ENCODE assay signal across 15 cellular contexts in the genomic region with DNA sequence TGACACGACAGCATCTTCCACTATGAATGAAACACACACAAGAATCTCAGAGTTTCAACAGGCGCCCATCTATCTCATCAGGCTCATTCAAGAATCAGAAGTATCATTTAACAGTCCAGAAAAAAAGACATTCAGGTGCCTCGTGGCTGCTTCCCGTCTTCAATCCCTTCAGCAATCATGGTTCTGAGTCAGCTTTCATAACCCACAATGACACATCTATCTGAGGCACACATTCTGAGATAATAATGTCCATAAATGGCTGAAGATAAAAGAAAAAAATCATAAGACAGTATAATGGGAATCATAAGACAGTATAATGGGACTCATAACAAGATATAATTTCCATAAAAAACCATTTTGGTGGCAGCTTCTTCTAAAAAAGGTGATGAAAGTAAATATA. TPM values are rescaled to one million over a fixed set of nuclear protein-coding genes. Genes with fewer than 3 reads are reported as not detected.
DNase-seq lines count a peak whose midpoint lies in the region; ATAC-seq, FAIRE-seq and TF ChIP-seq lines count a peak whose summit lies in the region.
"Had no signal": no experiment of that assay in that cellular context is flagged by ENCODE, and none has a peak within 500 bp of the region (broad histone marks: within the 10 kb centered on the region; RNA-seq: fewer than 3 reads in every experiment).

No MANE protein-coding gene starts in this region.

- no peak overlapping the region for H3K27ac ChIP-seq in K562 (ENCODE audit: extremely low read depth, low read depth, low read length)

- H3K27me3 ChIP-seq in K562 (ENCODE audit: control insufficient read depth in 2 of 2, insufficient read depth in 2 of 2, low read length in 2 of 2), result no peaks in the 10 kb centered on the region

- peaks cover 4 to 11% of the 10 kb centered on the region in 2 experiments; a peak in 3 of 5 replicates for H3K4me1 ChIP-seq in K562 (replicated peaks in 1 of 2; ENCODE audit: control insufficient read depth in 2 of 2, insufficient read depth in 2 of 2, low read length in 2 of 2)

- H3K4me3 Mint-ChIP-seq in natural killer cell, result no peak overlapping the region
- H3K4me3 Mint-ChIP-seq: naive B cell had no signal

- in situ Hi-C loops in K562 (cut with MboI), result no loop called here

- H4K20me1 ChIP-seq in K562 (replicated peaks; ENCODE audit: control insufficient read depth, insufficient read depth, low read length), result peaks cover 21% of the 10 kb centered on the region

- TF ChIP-seq RAD21 in K562 (CRISPR knock-in tag; conservative IDR thresholded peaks at IDR 0.05 in 1 of 2, IDR thresholded peaks at IDR 0.05 in 1 of 2), result 0 out of 4 replicates have a peak, but pooled peaks of 1 of the 2 experiments have one; percentile 7

- POLR2A ChIA-PET in K562 (lab: Yijun Ruan, JAX), result interaction anchor here (0.6 to 1.0 kb wide), 4 partner anchors 33 to 902 kb away, joined by 3 read pairs; no protein-coding TSS in a partner anchor

- H2AFZ ChIP-seq in K562 (ENCODE audit: low read depth, low read length), result no peak overlapping the region

- TF ChIP-seq CTCF in K562 (IDR thresholded peaks at IDR 0.05 in 2 of 3, conservative IDR thresholded peaks at IDR 0.05 in 1 of 3; ENCODE audit: insufficient read depth in 2 of 3, low read depth in 1 of 3, low read length in 3 of 3) (no peak), natural killer cell (IDR thresholded peaks at IDR 0.05) (no peak)

- H3K79me2 ChIP-seq in K562 (ENCODE audit: control insufficient read depth, insufficient read depth, low read length), result peaks cover 43% of the 10 kb centered on the region

- DNase-seq in activated CD4-positive, alpha-beta T cell treated with anti-CD3 and anti-CD28 coated beads for 48 hours, result peak; percentile 24
- DNase-seq in activated CD4-positive, alpha-beta T cell treated with anti-CD3 and anti-CD28 coated beads for 4 hours, result no peak
- DNase-seq in LHCN-M2 (ENCODE audit: low read depth), result peak; percentile 89
- DNase-seq in K562 (ENCODE audit: extremely low read depth in 1 of 4, low spot score in 3 of 4), result peak; percentile 15 to 44 (median 24)
- no peak for DNase-seq in natural killer cell
- DNase-seq: activated naive CD4-positive, alpha-beta T cell; effector memory CD4-positive, alpha-beta T cell; GDM1; naive B cell; NCI-H1417; NK-92 treated with Interleukin-12 subunit alpha and Interleukin-12 subunit beta, amount 100 ng/mL, for 24 hours had no signal

- H3K4me3 ChIP-seq in K562, result no peak overlapping the region

- no peaks in the 10 kb centered on the region for H3K9me3 ChIP-seq in K562 (replicated peaks; ENCODE audit: control insufficient read depth, insufficient read depth, low read depth, low read length)

- H3K9ac ChIP-seq in K562 (ENCODE audit: insufficient read depth in 1 of 2, low read depth in 2 of 2, low read length in 2 of 2), result no peak overlapping the region

- H3K36me3 ChIP-seq in K562 (ENCODE audit: control insufficient read depth, insufficient read depth, low read length), result no peaks in the 10 kb centered on the region

- BruUV-seq in K562 (replicated peaks; lab: Mats Ljungman, UMichigan), result no TSS peak

- H3K9me3 Mint-ChIP-seq in natural killer cell, result no peaks in the 10 kb centered on the region

- CTCF ChIA-PET in K562 (lab: Yijun Ruan, JAX; ENCODE audit: low intra/inter-chr PET ratio), result no interaction called here

- peak overlapping the region; percentile 39 to 71 for H3K27ac Mint-ChIP-seq in natural killer cell

- 28% methylated on average over 4 of the region's 4 CpGs for WGBS in K562 (ENCODE audit: insufficient coverage, low coverage, missing lambda C conversion rate)

- H3K9me1 ChIP-seq in K562 (ENCODE audit: control insufficient read depth, insufficient read depth, low read length), result peaks cover 3% of the 10 kb centered on the region

- intact Hi-C loops in K562 (cut with micrococcal nuclease), result no loop called here
- intact Hi-C loops in natural killer cell (cut with micrococcal nuclease), result no loop called here

- peak; percentile 28 for TF ChIP-seq EP300 in K562 (IDR thresholded peaks at IDR 0.05; ENCODE audit: low read length)

- H3K4me1 Mint-ChIP-seq in natural killer cell, result peaks cover 66 to 81% of the 10 kb centered on the region in 2 donors
- H3K4me1 Mint-ChIP-seq: naive B cell had no signal

- H3K36me3 Mint-ChIP-seq in natural killer cell, result no peaks in the 10 kb centered on the region
- H3K36me3 Mint-ChIP-seq: naive B cell had no signal

- peak; percentile 47; the same call in 2 of the 3 replicates for ATAC-seq in K562
- no peak for ATAC-seq in natural killer cell
- ATAC-seq in GM21619 (IDR thresholded peaks at IDR 0.05; ENCODE audit: unreplicated experiment), result no peak
- no peak for ATAC-seq in GM21423 (IDR thresholded peaks at IDR 0.05; ENCODE audit: unreplicated experiment)
- ATAC-seq in GM21515 (IDR thresholded peaks at IDR 0.05; ENCODE audit: unreplicated experiment), result no peak

- FAIRE-seq in K562 (lab: Jason Lieb, UNC), result peak; percentile 46
- FAIRE-seq: A204.1 had no signal

- H3K27me3 Mint-ChIP-seq in natural killer cell (ENCODE audit: low read depth in 2 of 2), result no peaks in the 10 kb centered on the region
- H3K27me3 Mint-ChIP-seq: naive B cell had no signal

- TF ChIP-seq POLR2A in K562 (conservative IDR thresholded peaks at IDR 0.05), result no peak

- H3K4me2 ChIP-seq in K562 (ENCODE audit: insufficient read depth, low read length), result no peak overlapping the region

TF ChIP-seq in K562, 482 proteins besides CTCF, POLR2A, EP300 and RAD21 (continues in another document):
- TF ChIP-seq ZEB2 (IDR thresholded peaks at IDR 0.05), result no peak
- TF ChIP-seq ARHGAP35 (IDR thresholded peaks at IDR 0.05; ENCODE audit: partially characterized antibody), result no peak
- peak; percentile 65 for TF ChIP-seq MYC (IDR thresholded peaks at IDR 0.05; ENCODE audit: low read depth, low read length)
- TF ChIP-seq MYC (CRISPR knock-in tag; IDR thresholded peaks at IDR 0.05; ENCODE audit: borderline replicate concordance, low read depth), result no peak
- no peak for TF ChIP-seq TGIF2 (CRISPR knock-in tag; IDR thresholded peaks at IDR 0.05)
- TF ChIP-seq, protein P1, sequence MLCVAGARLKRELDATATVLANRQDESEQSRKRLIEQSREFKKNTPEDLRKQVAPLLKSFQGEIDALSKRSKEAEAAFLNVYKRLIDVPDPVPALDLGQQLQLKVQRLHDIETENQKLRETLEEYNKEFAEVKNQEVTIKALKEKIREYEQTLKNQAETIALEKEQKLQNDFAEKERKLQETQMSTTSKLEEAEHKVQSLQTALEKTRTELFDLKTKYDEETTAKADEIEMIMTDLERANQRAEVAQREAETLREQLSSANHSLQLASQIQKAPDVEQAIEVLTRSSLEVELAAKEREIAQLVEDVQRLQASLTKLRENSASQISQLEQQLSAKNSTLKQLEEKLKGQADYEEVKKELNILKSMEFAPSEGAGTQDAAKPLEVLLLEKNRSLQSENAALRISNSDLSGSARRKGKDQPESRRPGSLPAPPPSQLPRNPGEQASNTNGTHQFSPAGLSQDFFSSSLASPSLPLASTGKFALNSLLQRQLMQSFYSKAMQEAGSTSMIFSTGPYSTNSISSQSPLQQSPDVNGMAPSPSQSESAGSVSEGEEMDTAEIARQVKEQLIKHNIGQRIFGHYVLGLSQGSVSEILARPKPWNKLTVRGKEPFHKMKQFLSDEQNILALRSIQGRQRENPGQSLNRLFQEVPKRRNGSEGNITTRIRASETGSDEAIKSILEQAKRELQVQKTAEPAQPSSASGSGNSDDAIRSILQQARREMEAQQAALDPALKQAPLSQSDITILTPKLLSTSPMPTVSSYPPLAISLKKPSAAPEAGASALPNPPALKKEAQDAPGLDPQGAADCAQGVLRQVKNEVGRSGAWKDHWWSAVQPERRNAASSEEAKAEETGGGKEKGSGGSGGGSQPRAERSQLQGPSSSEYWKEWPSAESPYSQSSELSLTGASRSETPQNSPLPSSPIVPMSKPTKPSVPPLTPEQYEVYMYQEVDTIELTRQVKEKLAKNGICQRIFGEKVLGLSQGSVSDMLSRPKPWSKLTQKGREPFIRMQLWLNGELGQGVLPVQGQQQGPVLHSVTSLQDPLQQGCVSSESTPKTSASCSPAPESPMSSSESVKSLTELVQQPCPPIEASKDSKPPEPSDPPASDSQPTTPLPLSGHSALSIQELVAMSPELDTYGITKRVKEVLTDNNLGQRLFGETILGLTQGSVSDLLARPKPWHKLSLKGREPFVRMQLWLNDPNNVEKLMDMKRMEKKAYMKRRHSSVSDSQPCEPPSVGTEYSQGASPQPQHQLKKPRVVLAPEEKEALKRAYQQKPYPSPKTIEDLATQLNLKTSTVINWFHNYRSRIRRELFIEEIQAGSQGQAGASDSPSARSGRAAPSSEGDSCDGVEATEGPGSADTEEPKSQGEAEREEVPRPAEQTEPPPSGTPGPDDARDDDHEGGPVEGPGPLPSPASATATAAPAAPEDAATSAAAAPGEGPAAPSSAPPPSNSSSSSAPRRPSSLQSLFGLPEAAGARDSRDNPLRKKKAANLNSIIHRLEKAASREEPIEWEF (CRISPR knock-in tag; IDR thresholded peaks at IDR 0.05), result no peak
- TF ChIP-seq TAL1 (IDR thresholded peaks at IDR 0.05), result 0 out of 2 replicates have a peak, but pooled peaks have one; percentile 16
- peak; percentile 98 for TF ChIP-seq FOSL1 (tag; conservative IDR thresholded peaks at IDR 0.05)
- TF ChIP-seq MCM7 (IDR thresholded peaks at IDR 0.05), result no peak

RNA-seq across cellular contexts. Expression of a gene that starts 52.5 kb away (rescaled TPM):
- total RNA-seq in LHCN-M2 (2014; rRNA removed), result 0.23 and 0.45 TPM in 2 replicates
- polyA plus RNA-seq in LHCN-M2 (2012), result 0.32 TPM
- 52.4 and 113 TPM in 2 replicates for total RNA-seq in K562 (2011; cell fraction: chromatin; rRNA removed; ENCODE audit: low replicate concordance)
- total RNA-seq in K562 (2011; cell fraction: nucleolus; rRNA removed), result 18.5 and 29.7 TPM in 2 replicates
- total RNA-seq in K562 (2011; cell fraction: nucleoplasm; rRNA removed), result 43.6 and 75.6 TPM in 2 replicates
- 24.7 and 27.0 TPM in 2 replicates for total RNA-seq in K562 (2014; rRNA removed)
- 24.2 and 29.6 TPM in 2 replicates for total RNA-seq in K562 (2014; rRNA removed; fragmentation: Illumina TruSeq; extraction: Trizol)
- 23.5 and 27.3 TPM in 2 replicates for total RNA-seq in K562 (2015; rRNA removed; fragmentation: Illumina TruSeq; extraction: Trizol)
- total RNA-seq in K562 (2021), result 34.2 and 38.8 TPM in 2 replicates
- 23.1 and 29.7 TPM in 2 replicates for polyA plus RNA-seq in K562 (2011; rRNA removed)
- 8.2 and 12.3 TPM in 2 replicates for polyA plus RNA-seq in K562 (2011; cell fraction: cytosol; rRNA removed)
- 58.7 and 77.6 TPM in 2 replicates for polyA plus RNA-seq in K562 (2011; cell fraction: nucleus; rRNA removed)
- polyA plus RNA-seq in K562 (2012), result 25.2 and 29.4 TPM in 2 replicates
- 39.0 and 41.2 TPM in 2 replicates for polyA plus RNA-seq in K562 (2014; fragmentation: Illumina TruSeq; extraction: Trizol)
- 1 to 10 TPM; 6.6 to 6.8 TPM for polyA plus RNA-seq in K562 (2014; fragmentation: Nextera tagmentation; extraction: Ambion mirVana)
- polyA plus RNA-seq in K562 (2014; rRNA removed), result 22.2 and 22.3 TPM in 2 replicates
- polyA minus RNA-seq in K562 (2011; rRNA and poly(A)+ RNA removed), result 48.4 and 50.0 TPM in 2 replicates
- polyA minus RNA-seq in K562 (2011; cell fraction: cytosol; rRNA and poly(A)+ RNA removed), result 15.6 and 16.9 TPM in 2 replicates
- polyA minus RNA-seq in K562 (2011; cell fraction: nucleus; rRNA and poly(A)+ RNA removed), result 39.2 and 45.5 TPM in 2 replicates
- 100 to 1,000 TPM in 2 of 3 donors, 10 to 100 TPM in 1; 93.7 to 122 (median 119) TPM for total RNA-seq in natural killer cell

Comparison
In these comparisons a context has a peak if more than half of its experiments do, and no peak if none do; other contexts are left out.
1. DNase-seq: peak in activated CD4-positive, alpha-beta T cell treated with anti-CD3 and anti-CD28 coated beads for 48 hours (single experiment), LHCN-M2 (single experiment) and K562 (4 of 4); none in activated CD4-positive, alpha-beta T cell treated with anti-CD3 and anti-CD28 coated beads for 4 hours (0 of 2) and natural killer cell (single experiment).
2. RNA of a gene that starts 52.5 kb away (total RNA-seq): 93.7 to 122 TPM in natural killer cell and 18.5 to 113 TPM in K562; 0.23 to 0.45 TPM in LHCN-M2; every median in the first group is over 10 times any median in the second.